In genomic region chr5:7827602-7828001, GRCh38 we compare ENCODE assay signal across 22 cellular contexts. TPM values are rescaled to one million over a fixed set of nuclear protein-coding genes. Genes with fewer than 3 reads are reported as not detected.
A peak's percentile ranks its signal among the peaks of the same experiment; 100 is the strongest.
DNase-seq lines count a peak whose midpoint lies in the region; ATAC-seq and TF ChIP-seq lines count a peak whose summit lies in the region.
"Had no signal": no experiment of that assay in that cellular context is flagged by ENCODE, and none has a peak within 500 bp of the region (broad histone marks: within the 10 kb centered on the region; RNA-seq: fewer than 3 reads in every experiment).

No MANE protein-coding gene starts in this region.

- in situ Hi-C loops in astrocyte of the spinal cord (cut with HindIII; ENCODE audit: low sequenced_read_pairs), result no loop called here

- TF ChIP-seq CTCF in AG09309 (IDR thresholded peaks at IDR 0.05; ENCODE audit: control insufficient read depth, insufficient read depth, low read depth, low read length, missing control alignments) (peak; percentile 41), HFFc6 (IDR thresholded peaks at IDR 0.05) (peak; percentile 40; the same call in 1 of the 2 replicates), astrocyte of the spinal cord (IDR thresholded peaks at IDR 0.05; ENCODE audit: low read depth, low read length) (peak; percentile 38), foreskin fibroblast (IDR thresholded peaks at IDR 0.05; ENCODE audit: low read depth, low read length) (peak; percentile 15)

- no peak overlapping the region for H3K4me3 Mint-ChIP-seq in HFFc6
- H3K4me3 Mint-ChIP-seq: activated CD4-positive, alpha-beta T cell treated with anti-CD3 and anti-CD28 coated beads, Interleukin-2, amount 10 ng/mL, durations not matched to agents 24 days and 14 days; activated naive CD8-positive, alpha-beta T cell treated with anti-CD3 and anti-CD28 coated beads, Interleukin-2, amount 50 U/mL, for 24 hours; mesothelial cell of epicardium; nephron; T-cell had no signal

- H3K27me3 ChIP-seq in H7 (ENCODE audit: control insufficient read depth, insufficient read depth, low read length), result no peaks in the 10 kb centered on the region; the same call in 1 of the 2 replicates

- no peaks in the 10 kb centered on the region for H3K4me1 Mint-ChIP-seq in HFFc6 (ENCODE audit: low read depth)
- H3K4me1 Mint-ChIP-seq: activated CD4-positive, alpha-beta T cell treated with anti-CD3 and anti-CD28 coated beads, Interleukin-2, amount 10 ng/mL, durations not matched to agents 24 days and 14 days; activated naive CD8-positive, alpha-beta T cell treated with anti-CD3 and anti-CD28 coated beads, Interleukin-2, amount 50 U/mL, for 24 hours; mesothelial cell of epicardium; nephron; T-cell had no signal

- H3K36me3 Mint-ChIP-seq in HFFc6 (ENCODE audit: low read depth), result no peaks in the 10 kb centered on the region
- H3K36me3 Mint-ChIP-seq: mesothelial cell of epicardium, T-cell had no signal

- H3K4me3 ChIP-seq in AG09309 (ENCODE audit: control insufficient read depth, low read depth, low read length) (no peak overlapping the region), astrocyte of the spinal cord (ENCODE audit: low read depth, low read length) (no peak overlapping the region), foreskin fibroblast (ENCODE audit: low read depth in 1 of 2, low read length in 2 of 2) (no peak overlapping the region), H7 (ENCODE audit: insufficient read depth, low read depth, low read length) (no peak overlapping the region)
- H3K4me3 ChIP-seq: skin epidermis had no signal

- no peak overlapping the region for H3K27ac Mint-ChIP-seq in HFFc6
- H3K27ac Mint-ChIP-seq: activated CD4-positive, alpha-beta T cell treated with anti-CD3 and anti-CD28 coated beads, Interleukin-2, amount 10 ng/mL, durations not matched to agents 24 days and 14 days; activated naive CD8-positive, alpha-beta T cell treated with anti-CD3 and anti-CD28 coated beads, Interleukin-2, amount 50 U/mL, for 24 hours; mesothelial cell of epicardium; nephron; progenitor cell of endocrine pancreas; T-cell had no signal

- peaks cover 18% of the 10 kb centered on the region for H3K27me3 Mint-ChIP-seq in HFFc6 (ENCODE audit: insufficient read depth)
- H3K27me3 Mint-ChIP-seq: activated CD4-positive, alpha-beta T cell treated with anti-CD3 and anti-CD28 coated beads, Interleukin-2, amount 10 ng/mL, durations not matched to agents 24 days and 14 days; progenitor cell of endocrine pancreas had no signal

- no peak for ATAC-seq in HG03196 (IDR thresholded peaks at IDR 0.05; ENCODE audit: unreplicated experiment)
- ATAC-seq in GM21526 (IDR thresholded peaks at IDR 0.05; ENCODE audit: low FRiP score, unreplicated experiment), result no peak
- ATAC-seq: activated naive CD8-positive, alpha-beta T cell treated with anti-CD3 and anti-CD28 coated beads, Interleukin-2, amount 50 U/mL, for 24 hours; HepG2; T-cell had no signal

- no peaks in the 10 kb centered on the region for H3K9me3 Mint-ChIP-seq in HFFc6
- H3K9me3 Mint-ChIP-seq: activated CD4-positive, alpha-beta T cell treated with anti-CD3 and anti-CD28 coated beads, Interleukin-2, amount 10 ng/mL, durations not matched to agents 24 days and 14 days; activated naive CD8-positive, alpha-beta T cell treated with anti-CD3 and anti-CD28 coated beads, Interleukin-2, amount 50 U/mL, for 24 hours; mesothelial cell of epicardium; nephron; T-cell had no signal

- peak; percentile 8 for DNase-seq in AG09309 (ENCODE audit: low read depth)
- no peak for DNase-seq in HFFc6
- no peak for DNase-seq in astrocyte of the spinal cord (ENCODE audit: low read depth, low spot score)
- DNase-seq in foreskin fibroblast, result peak in 1 of 2 donors; percentile 38
- no peak for DNase-seq in activated CD4-positive, alpha-beta T cell treated with anti-CD3 and anti-CD28 coated beads for 48 hours
- no peak for DNase-seq in H7
- DNase-seq: activated CD4-positive, alpha-beta T cell treated with anti-CD3 and anti-CD28 coated beads, Interleukin-2, amount 10 ng/mL, durations not matched to agents 24 days and 14 days; activated naive CD8-positive, alpha-beta T cell treated with anti-CD3 and anti-CD28 coated beads, Interleukin-2, amount 50 U/mL, for 24 hours; central memory CD4-positive, alpha-beta T cell; erythroblast; left colon; NCI-H524; stimulated activated CD4-positive, alpha-beta T cell treated with anti-CD3 and anti-CD28 coated beads, Interleukin-2, amount 100 ng/mL, for 24 hours; stimulated activated naive CD4-positive, alpha-beta T cell; T-cell had no signal

- peaks cover 14% of the 10 kb centered on the region for H3K36me3 ChIP-seq in H7 (replicated peaks; ENCODE audit: control insufficient read depth, insufficient read depth, low read length)

RNA-seq across cellular contexts. Expression of gene CFAP90, which starts 23.3 kb away (rescaled TPM):
- not detected for total RNA-seq in HFFc6 (2021; fragmentation: NEBNext Ultra II Directional; extraction: Animal tissue kit (Norgen Biotek cat#: 25700))
- 0.33 TPM in 1 of 2 replicates, not detected in the other for total RNA-seq in H7 (2014; rRNA removed; shearing (Covaris generic))
- total RNA-seq: activated CD4-positive, alpha-beta T cell treated with anti-CD3 and anti-CD28 coated beads, Interleukin-2, amount 10 ng/mL, durations not matched to agents 24 days and 14 days; left colon; T-cell had no signal

RNA-seq across cellular contexts. Expression of gene FASTKD3, which starts 41.2 kb away (rescaled TPM):
- 1 to 10 TPM; 6.6 to 8.5 (median 7.9) TPM for total RNA-seq in HFFc6 (2021; fragmentation: NEBNext Ultra II Directional; extraction: Animal tissue kit (Norgen Biotek cat#: 25700))
- 15.4 and 16.4 TPM in 2 replicates for total RNA-seq in H7 (2014; rRNA removed; shearing (Covaris generic))

RNA-seq across cellular contexts. Expression of gene MTRR, which starts 41.3 kb away (rescaled TPM):
- total RNA-seq in HFFc6 (2021; fragmentation: NEBNext Ultra II Directional; extraction: Animal tissue kit (Norgen Biotek cat#: 25700)), result 10 to 100 TPM; 33.8 to 44.1 (median 37.0) TPM
- total RNA-seq in H7 (2014; rRNA removed; shearing (Covaris generic)), result 30.3 and 31.2 TPM in 2 replicates
